1 cellular context compared by ENCODE assay signal in the genomic region with DNA sequence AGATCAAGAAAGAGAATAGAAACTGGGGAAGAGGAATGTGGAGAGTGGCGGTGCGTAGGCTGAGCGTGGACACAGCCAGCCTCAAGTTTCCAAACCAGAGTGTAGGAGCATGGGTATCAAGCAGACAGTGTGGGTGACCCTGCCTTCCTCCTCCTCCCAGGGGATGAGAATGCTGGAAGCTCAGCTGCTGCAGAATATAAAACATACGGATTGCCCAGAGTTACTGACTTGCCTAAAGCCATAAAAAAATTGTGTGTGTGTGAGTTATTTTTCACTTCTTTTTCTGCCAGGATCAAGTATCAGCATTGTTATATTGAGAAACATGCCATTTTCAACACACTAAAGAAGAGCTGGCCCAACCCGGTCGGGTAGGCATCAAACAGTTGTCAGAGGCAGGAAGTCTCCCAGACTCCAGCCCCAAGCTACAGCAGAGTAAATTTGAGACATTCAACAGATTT.
TF ChIP-seq lines count a peak whose summit lies in the region.

No MANE protein-coding gene starts in this region.

TF ChIP-seq in H1, 55 proteins besides CTCF, POLR2A, EP300 and RAD21 (continued from another document):
- TF ChIP-seq PHF8 (conservative IDR thresholded peaks at IDR 0.05; ENCODE audit: low read depth, low read length) (no peak), HDAC6 (IDR thresholded peaks at IDR 0.05; ENCODE audit: low read depth, low read length) (no peak), POLR2AphosphoS5 (IDR thresholded peaks at IDR 0.05; ENCODE audit: low read depth, low read length) (no peak), BACH1 (IDR thresholded peaks at IDR 0.05; ENCODE audit: low read length) (no peak)
TF ChIP-seq in H1: peak in this region for 0.
